ENCODE assay signal across 1 cellular context in genomic region chr2:10120158-10120937, GRCh38.
TF ChIP-seq lines count a peak whose summit lies in the region.

No MANE protein-coding gene starts in this region.

TF ChIP-seq in K562, 482 proteins besides CTCF, POLR2A, EP300 and RAD21 (continued from another document and continues in another):
- TF ChIP-seq PRDM10 (IDR thresholded peaks at IDR 0.05; ENCODE audit: partially characterized antibody), result peak; percentile 86
- TF ChIP-seq MBD2 (IDR thresholded peaks at IDR 0.05; ENCODE audit: borderline replicate concordance, low read depth), result no peak; the same call in 1 of the 2 replicates
- 0 out of 2 replicates have a peak, but pooled peaks have one; percentile 39 for TF ChIP-seq ZNF766 (CRISPR knock-in tag; conservative IDR thresholded peaks at IDR 0.05)
- no peak for TF ChIP-seq ZBTB49 (CRISPR knock-in tag; IDR thresholded peaks at IDR 0.05; ENCODE audit: borderline replicate concordance)
- no peak; the same call in 1 of the 2 replicates for TF ChIP-seq ZKSCAN1 (IDR thresholded peaks at IDR 0.05; ENCODE audit: low read depth, low read length)
- no peak for TF ChIP-seq ZNF253 (CRISPR knock-in tag; conservative IDR thresholded peaks at IDR 0.05)
- TF ChIP-seq NR2F6 (CRISPR knock-in tag; IDR thresholded peaks at IDR 0.05), result no peak
- TF ChIP-seq ZNF324 (CRISPR knock-in tag; IDR thresholded peaks at IDR 0.05), result no peak; the same call in 1 of the 2 replicates
- TF ChIP-seq ESRRA (IDR thresholded peaks at IDR 0.05; ENCODE audit: borderline replicate concordance, low read depth), result 0 out of 2 replicates have a peak, but pooled peaks have one; percentile 77
- no peak for TF ChIP-seq ZFP30 (CRISPR knock-in tag; IDR thresholded peaks at IDR 0.05; ENCODE audit: borderline replicate concordance)
- TF ChIP-seq RUNX1 (IDR thresholded peaks at IDR 0.05; ENCODE audit: low read depth), result no peak
- peak; percentile 85; the same call in 1 of the 2 replicates for TF ChIP-seq HBP1 (CRISPR knock-in tag; IDR thresholded peaks at IDR 0.05)
- peak; percentile 52; the same call in 1 of the 2 replicates for TF ChIP-seq GTF2F1 (IDR thresholded peaks at IDR 0.05; ENCODE audit: low read depth, low read length)
- no peak for TF ChIP-seq NR1H2 (CRISPR knock-in tag; IDR thresholded peaks at IDR 0.05)
- no peak for TF ChIP-seq ZNF282 (CRISPR knock-in tag; IDR thresholded peaks at IDR 0.05)
- TF ChIP-seq POLR2AphosphoS2 (IDR thresholded peaks at IDR 0.05; ENCODE audit: low read length), result 0 out of 2 replicates have a peak, but pooled peaks have one; percentile 36
- TF ChIP-seq CCAR2 (IDR thresholded peaks at IDR 0.05; ENCODE audit: low read depth, low read length), result no peak
- no peak for TF ChIP-seq NFXL1 (CRISPR knock-in tag; IDR thresholded peaks at IDR 0.05)
- TF ChIP-seq MCM7 (IDR thresholded peaks at IDR 0.05), result no peak
- TF ChIP-seq PKNOX1 (IDR thresholded peaks at IDR 0.05), result peak; percentile 79
- no peak for TF ChIP-seq SMAD1 (IDR thresholded peaks at IDR 0.05; ENCODE audit: low read depth, low read length, partially characterized antibody)
- TF ChIP-seq PRPF4 (IDR thresholded peaks at IDR 0.05; ENCODE audit: insufficient read depth, low read depth, low read length, poor library complexity, severe bottlenecking), result peak; percentile 75
- no peak for TF ChIP-seq MIER1 (IDR thresholded peaks at IDR 0.05; ENCODE audit: low read depth)
- TF ChIP-seq HNRNPK (IDR thresholded peaks at IDR 0.05; ENCODE audit: low read depth, low read length, poor library complexity, severe bottlenecking), result no peak
- TF ChIP-seq ZBTB1 (CRISPR knock-in tag; IDR thresholded peaks at IDR 0.05; ENCODE audit: borderline replicate concordance, low read depth), result peak; percentile 62; the same call in 1 of the 2 replicates
- TF ChIP-seq ZNF24 (IDR thresholded peaks at IDR 0.05), result no peak
- TF ChIP-seq ETV5 (CRISPR knock-in tag; IDR thresholded peaks at IDR 0.05; ENCODE audit: low read depth), result peak; percentile 76
- TF ChIP-seq BRF1 (IDR thresholded peaks at IDR 0.05; ENCODE audit: borderline replicate concordance, extremely low read depth, insufficient read length), result no peak
- TF ChIP-seq TEAD2 (tag; IDR thresholded peaks at IDR 0.05), result no peak
- peak; percentile 90 for TF ChIP-seq SUPT5H (IDR thresholded peaks at IDR 0.05)
- no peak for TF ChIP-seq HDAC6 (IDR thresholded peaks at IDR 0.05; ENCODE audit: low read depth, low read length)
- TF ChIP-seq HIVEP1 (CRISPR knock-in tag; IDR thresholded peaks at IDR 0.05), result no peak
- TF ChIP-seq U2AF2 (optimal IDR thresholded peaks at IDR 0.05; ENCODE audit: low read depth, low read length), result no peak
- no peak for TF ChIP-seq NR2C2 (CRISPR knock-in tag; IDR thresholded peaks at IDR 0.05)
- peak; percentile 90 for TF ChIP-seq NR2C2 (tag; IDR thresholded peaks at IDR 0.05)
- TF ChIP-seq NFIX (CRISPR knock-in tag; IDR thresholded peaks at IDR 0.05; ENCODE audit: low read depth), result no peak
- TF ChIP-seq CBFA2T2 (conservative IDR thresholded peaks at IDR 0.05), result no peak
- no peak for TF ChIP-seq SMARCE1 (IDR thresholded peaks at IDR 0.05)
- TF ChIP-seq RBBP5 (IDR thresholded peaks at IDR 0.05; ENCODE audit: borderline replicate concordance, insufficient read depth, low read length, poor library complexity, severe bottlenecking), result peak; percentile 80
- peak; percentile 13; the same call in 1 of the 2 replicates for TF ChIP-seq LEF1 (IDR thresholded peaks at IDR 0.05)
- no peak for TF ChIP-seq E2F8 (IDR thresholded peaks at IDR 0.05; ENCODE audit: low read depth, partially characterized antibody)
- no peak for TF ChIP-seq MEIS2 (IDR thresholded peaks at IDR 0.05; ENCODE audit: partially characterized antibody)
- no peak for TF ChIP-seq HNRNPUL1 (IDR thresholded peaks at IDR 0.05; ENCODE audit: low read length)
- TF ChIP-seq ZNF239 (CRISPR knock-in tag; IDR thresholded peaks at IDR 0.05), result peak; percentile 13; the same call in 1 of the 2 replicates
- no peak for TF ChIP-seq ADNP (tag; IDR thresholded peaks at IDR 0.05)
- no peak for TF ChIP-seq ZNF518B (CRISPR knock-in tag; IDR thresholded peaks at IDR 0.05)
- TF ChIP-seq ZNF316 (IDR thresholded peaks at IDR 0.05), result peak; percentile 73
- peak; percentile 47; the same call in 1 of the 2 replicates for TF ChIP-seq TARDBP (IDR thresholded peaks at IDR 0.05)
- no peak for TF ChIP-seq ARID3B (CRISPR knock-in tag; IDR thresholded peaks at IDR 0.05; ENCODE audit: borderline replicate concordance)
- TF ChIP-seq CTCFL (IDR thresholded peaks at IDR 0.05; ENCODE audit: borderline replicate concordance, insufficient read depth, low read depth, low read length, poor library complexity, severe bottlenecking), result no peak
